ENCODE assay signal across 12 cellular contexts in the genomic region with DNA sequence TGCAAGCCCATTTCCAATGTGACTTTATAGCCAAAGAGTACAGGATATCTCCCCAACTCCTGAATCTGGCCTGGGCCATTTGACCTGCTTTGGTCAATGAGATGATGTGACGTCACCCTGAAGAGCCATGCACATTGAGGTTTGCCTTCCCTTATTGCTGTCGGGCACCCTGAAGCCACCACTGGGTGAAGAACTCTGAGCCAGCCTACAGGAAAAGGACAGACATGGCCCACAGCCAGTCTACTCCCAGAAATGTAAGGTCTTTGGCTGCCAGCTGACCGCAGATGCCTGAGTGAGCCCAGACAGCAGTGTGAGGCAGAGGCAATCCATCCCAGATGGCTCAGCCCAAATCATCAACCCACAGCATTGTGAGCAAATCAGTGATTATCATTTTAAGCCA. TPM values are rescaled to one million over a fixed set of nuclear protein-coding genes. Genes with fewer than 3 reads are reported as not detected.
A peak's percentile ranks its signal among the peaks of the same experiment; 100 is the strongest.
DNase-seq lines count a peak whose midpoint lies in the region; ATAC-seq and TF ChIP-seq lines count a peak whose summit lies in the region.
"Had no signal": no experiment of that assay in that cellular context is flagged by ENCODE, and none has a peak within 500 bp of the region (broad histone marks: within the 10 kb centered on the region; RNA-seq: fewer than 3 reads in every experiment).

No MANE protein-coding gene starts in this region.

- H3K4me3 ChIP-seq in MG63: no peak overlapping the region

- H3K27me3 ChIP-seq in MG63: peaks cover 15% of the 10 kb centered on the region

- DNase-seq in AG08395 (ENCODE audit: low spot score): peak; percentile 81
- peak; percentile 48 for DNase-seq in MG63
- peak; percentile 5 for DNase-seq in fibroblast of peridontal ligament (ENCODE audit: extremely low read depth)
- peak; percentile 48 for DNase-seq in mucosa of gallbladder (ENCODE audit: low spot score)
- DNase-seq in RKO (ENCODE audit: low spot score): no peak
- no peak for DNase-seq in GM10266 (ENCODE audit: extremely low spot score)
- DNase-seq in NCI-H187 treated with DMSO at 0.1 percent for 48 hours (lab: John Stamatoyannopoulos, UW): no peak
- DNase-seq: DMS79 treated with DMSO at 0.1 percent for 48 hours; immature natural killer cell; naive thymus-derived CD8-positive, alpha-beta T cell; SIG-M5 had no signal

- no peak for TF ChIP-seq CTCF in GM10266 (IDR thresholded peaks at IDR 0.05; ENCODE audit: control insufficient read depth, insufficient read depth, low read depth, missing control alignments)

- no peak for ATAC-seq in HG03095 (IDR thresholded peaks at IDR 0.05; ENCODE audit: unreplicated experiment)
- ATAC-seq: naive thymus-derived CD8-positive, alpha-beta T cell had no signal

- no peaks in the 10 kb centered on the region for H3K36me3 ChIP-seq in MG63

- no peaks in the 10 kb centered on the region for H3K9me3 ChIP-seq in MG63

RNA-seq across cellular contexts. Expression of a gene that starts 3.7 kb away (rescaled TPM):
- 0.07 and 0.33 TPM in 2 replicates for total RNA-seq in MG63 (2014; rRNA removed; shearing (Covaris generic); ENCODE audit: low replicate concordance)
- 5.7 TPM for total RNA-seq in mucosa of gallbladder
- total RNA-seq: naive thymus-derived CD8-positive, alpha-beta T cell had no signal

Comparison
In these comparisons a context has a peak if more than half of its experiments do, and no peak if none do; other contexts are left out.
1. DNase-seq: peak in AG08395 (single experiment), MG63 (single experiment), fibroblast of peridontal ligament (single experiment) and mucosa of gallbladder (single experiment); none in RKO (single experiment), GM10266 (single experiment) and NCI-H187 treated with DMSO at 0.1 percent for 48 hours (single experiment).